Comparison of ENCODE assay signal across 12 cellular contexts in the genomic region with DNA sequence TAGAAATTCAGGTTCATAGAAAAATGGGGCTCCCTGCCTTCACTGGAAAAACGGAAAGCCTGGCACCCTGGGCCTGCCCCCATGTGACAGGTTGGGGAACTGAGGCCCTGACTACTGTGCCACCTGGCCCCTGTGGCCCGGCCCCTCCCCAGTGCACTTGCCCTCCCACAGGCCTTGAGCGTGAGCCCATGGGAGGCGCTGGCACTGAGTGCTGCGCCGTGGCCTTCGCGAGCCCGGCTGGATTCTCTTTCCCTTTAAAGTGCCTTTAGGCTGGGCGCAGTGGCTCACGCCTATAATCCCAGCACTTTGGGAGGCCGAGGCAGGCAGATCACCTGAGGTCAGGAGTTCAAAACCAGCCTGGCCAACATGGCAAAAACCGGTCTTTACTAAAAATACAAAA.
"Had no signal": no experiment of that assay in that cellular context is flagged by ENCODE, and none has a peak within 500 bp of the region (broad histone marks: within the 10 kb centered on the region; RNA-seq: fewer than 3 reads in every experiment).

No MANE protein-coding gene starts in this region.

- ATAC-seq: stimulated activated effector memory CD8-positive, alpha-beta T cell treated with anti-CD3 and anti-CD28 coated beads, Interleukin-12 subunit alpha, Interleukin-12 subunit beta, amount 100 ng/mL, for 72 hours had no signal

- H3K27ac Mint-ChIP-seq: activated CD4-positive, alpha-beta T cell treated with anti-CD3 and anti-CD28 coated beads, Interleukin-2, amount 10 ng/mL, durations not matched to agents 7 days and 5 days; stimulated activated effector memory CD8-positive, alpha-beta T cell treated with anti-CD3 and anti-CD28 coated beads, Interleukin-12 subunit alpha, Interleukin-12 subunit beta, amount 100 ng/mL, for 72 hours; type B pancreatic cell had no signal

- H3K4me3 ChIP-seq: colonic mucosa, left ventricle myocardium inferior, SJSA1 had no signal

- H3K9me3 Mint-ChIP-seq: activated CD4-positive, alpha-beta T cell treated with anti-CD3 and anti-CD28 coated beads, Interleukin-2, amount 10 ng/mL, durations not matched to agents 7 days and 5 days; naive B cell; stimulated activated effector memory CD8-positive, alpha-beta T cell treated with anti-CD3 and anti-CD28 coated beads, Interleukin-12 subunit alpha, Interleukin-12 subunit beta, amount 100 ng/mL, for 72 hours; type B pancreatic cell had no signal

- H3K27me3 Mint-ChIP-seq: activated CD4-positive, alpha-beta T cell treated with anti-CD3 and anti-CD28 coated beads, Interleukin-2, amount 10 ng/mL, durations not matched to agents 7 days and 5 days; naive B cell; type B pancreatic cell had no signal

- H3K9me3 ChIP-seq: colonic mucosa, left ventricle myocardium inferior, neutrophil, SJSA1 had no signal

- H3K4me1 Mint-ChIP-seq: stimulated activated effector memory CD8-positive, alpha-beta T cell treated with anti-CD3 and anti-CD28 coated beads, Interleukin-12 subunit alpha, Interleukin-12 subunit beta, amount 100 ng/mL, for 72 hours had no signal

- H3K4me3 Mint-ChIP-seq: activated CD4-positive, alpha-beta T cell treated with anti-CD3 and anti-CD28 coated beads, Interleukin-2, amount 10 ng/mL, durations not matched to agents 7 days and 5 days; stimulated activated effector memory CD8-positive, alpha-beta T cell treated with anti-CD3 and anti-CD28 coated beads, Interleukin-12 subunit alpha, Interleukin-12 subunit beta, amount 100 ng/mL, for 72 hours; type B pancreatic cell had no signal

- H3K36me3 ChIP-seq: SJSA1 had no signal

- H3K27me3 ChIP-seq: colonic mucosa, neutrophil, SJSA1 had no signal

- DNase-seq: activated CD4-positive, alpha-beta T cell treated with anti-CD3 and anti-CD28 coated beads, Interleukin-2, amount 10 ng/mL, durations not matched to agents 7 days and 5 days; activated gamma-delta T cell treated with Interleukin-2 at 50 U/mL for 16 hours; colonic mucosa; foreskin melanocyte; left ventricle myocardium inferior; midbrain; naive B cell; T1000 had no signal

- H3K27ac ChIP-seq: colonic mucosa, left ventricle myocardium inferior, neutrophil, SJSA1 had no signal

- H3K4me1 ChIP-seq: colonic mucosa, left ventricle myocardium inferior, SJSA1 had no signal
